In the genomic region with DNA sequence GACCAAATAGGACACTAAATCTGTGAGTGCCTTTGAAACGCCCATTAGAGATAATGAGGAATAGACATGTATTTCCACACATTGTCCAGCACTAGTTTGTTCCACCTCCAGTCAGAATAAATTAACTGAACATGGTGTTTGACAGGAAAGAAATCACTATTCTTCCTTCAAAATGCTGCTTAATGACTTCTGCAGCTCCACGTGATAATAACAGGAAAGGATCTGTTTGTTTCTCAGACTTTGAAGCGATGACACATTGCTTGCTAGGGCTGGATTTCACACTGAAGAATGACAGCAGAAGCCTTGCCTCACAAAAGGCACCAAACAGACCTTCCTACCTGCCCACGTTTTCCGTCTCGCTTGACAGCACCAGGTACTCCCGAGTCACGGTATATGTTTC, we compare ENCODE assay signal across 7 cellular contexts.
"Had no signal": no experiment of that assay in that cellular context is flagged by ENCODE, and none has a peak within 500 bp of the region (broad histone marks: within the 10 kb centered on the region; RNA-seq: fewer than 3 reads in every experiment).

No MANE protein-coding gene starts in this region.

- H2AFZ ChIP-seq: GM23338 had no signal

- H3K4me2 ChIP-seq: GM23338 had no signal

- FAIRE-seq: H1, H54, HTR-8/SVneo had no signal

- ATAC-seq: GM23338 had no signal

- H3K4me3 ChIP-seq: GM23338 had no signal

- DNase-seq: H9, HCEC 1CT, KBM-7 had no signal
